8 cellular contexts compared by ENCODE assay signal in genomic region chr11:35420371-35420770, GRCh38. TPM values are rescaled to one million over a fixed set of nuclear protein-coding genes. Genes with fewer than 3 reads are reported as not detected.
DNase-seq lines count a peak whose midpoint lies in the region; ATAC-seq and TF ChIP-seq lines count a peak whose summit lies in the region.
"Had no signal": no experiment of that assay in that cellular context is flagged by ENCODE, and none has a peak within 500 bp of the region (broad histone marks: within the 10 kb centered on the region; RNA-seq: fewer than 3 reads in every experiment).

No MANE protein-coding gene starts in this region.

- TF ChIP-seq CTCF in foreskin fibroblast (IDR thresholded peaks at IDR 0.05; ENCODE audit: low read depth, low read length): no peak
- no peak for TF ChIP-seq CTCF in RWPE1 (conservative IDR thresholded peaks at IDR 0.05; ENCODE audit: low read depth)

- peaks cover 12% of the 10 kb centered on the region for H3K4me1 Mint-ChIP-seq in T-helper 17 cell

- H3K4me3 ChIP-seq in foreskin fibroblast (ENCODE audit: low read depth in 1 of 2, low read length in 2 of 2): peak overlapping the region; percentile 45 to 62
- H3K4me3 ChIP-seq in skeletal muscle cell (ENCODE audit: low read depth, low read length): peak overlapping the region; percentile 51

- no peak overlapping the region for H3K27ac Mint-ChIP-seq in T-helper 17 cell
- H3K27ac Mint-ChIP-seq: T-helper 1 cell treated with Interleukin-12 subunit alpha and Interleukin-12 subunit beta and Interleukin-4 antibody, amounts not matched to agents 30 μg/mL and 1 μg/mL, for 36 hours had no signal

- DNase-seq in G401 (ENCODE audit: low spot score) (peak; percentile 30), T-helper 17 cell (no peak), foreskin fibroblast (peak in 1 of 2 donors; percentile 59), skeletal muscle cell (ENCODE audit: low read depth) (no peak), NCI-H2196 treated with DMSO at 0.1 percent for 48 hours (lab: John Stamatoyannopoulos, UW; ENCODE audit: unreplicated experiment) (no peak), RWPE1 (ENCODE audit: low spot score) (no peak)

- no peak overlapping the region for H3K27ac ChIP-seq in RWPE1

- in situ Hi-C loops in G401 (cut with HindIII; ENCODE audit: low sequenced_read_pairs): no loop called here

- peak overlapping the region; percentile 66 for H3K4me3 Mint-ChIP-seq in T-helper 17 cell
- H3K4me3 Mint-ChIP-seq: T-helper 1 cell treated with Interleukin-12 subunit alpha and Interleukin-12 subunit beta and Interleukin-4 antibody, amounts not matched to agents 30 μg/mL and 1 μg/mL, for 36 hours had no signal

- H3K36me3 Mint-ChIP-seq in T-helper 17 cell (ENCODE audit: low read depth): peaks cover 7% of the 10 kb centered on the region

- POLR2A ChIA-PET in RWPE1 (lab: Yijun Ruan, JAX; ENCODE audit: low non-redundant PET): no interaction called here

- ATAC-seq in T-helper 17 cell (no peak), HG02970 (IDR thresholded peaks at IDR 0.05; ENCODE audit: low FRiP score, unreplicated experiment) (no peak)

- CTCF ChIA-PET in RWPE1 (lab: Yijun Ruan, JAX): interaction anchor here (0.6 to 0.8 kb wide), 2 partner anchors 9 to 19 kb away, joined by 3 read pairs; no protein-coding TSS in a partner anchor

- H3K27me3 Mint-ChIP-seq in T-helper 17 cell: peaks cover 86% of the 10 kb centered on the region

- H3K9me3 ChIP-seq in T-helper 17 cell (ENCODE audit: control insufficient read depth, low read length, poor library complexity, severe bottlenecking): no peaks in the 10 kb centered on the region

RNA-seq across cellular contexts. Expression of gene SLC1A2, which starts 1.0 kb away (rescaled TPM):
- total RNA-seq in G401 (2014; rRNA removed; shearing (Covaris generic)): 0.14 TPM in 1 of 2 replicates, not detected in the other
- total RNA-seq in T-helper 17 cell: under 1 TPM in 1 of 2 donors, not detected in 1; 0.12 TPM
